1 cellular context compared by ENCODE assay signal in genomic region chr2:230416061-230416721, GRCh38.
TF ChIP-seq lines count a peak whose summit lies in the region.

TSS of gene SP100 (plus strand) at chr2:230416201. CDS start at chr2:230416297, 96 bp downstream.

TF ChIP-seq in HepG2, 621 proteins besides CTCF, POLR2A, EP300 and RAD21 (continued from another document and continues in another):
- no peak for TF ChIP-seq PRDM4 (CRISPR knock-in tag; IDR thresholded peaks at IDR 0.05; ENCODE audit: borderline replicate concordance)
- 0 out of 2 replicates have a peak, but pooled peaks have one; percentile 28 for TF ChIP-seq ZNF253 (CRISPR knock-in tag; IDR thresholded peaks at IDR 0.05; ENCODE audit: borderline replicate concordance)
- TF ChIP-seq TMF1 (CRISPR knock-in tag; IDR thresholded peaks at IDR 0.05; ENCODE audit: low read depth) = no peak
- TF ChIP-seq HNRNPL (IDR thresholded peaks at IDR 0.05; ENCODE audit: low read depth, low read length) = 0 out of 2 replicates have a peak, but pooled peaks have one; percentile 30
- TF ChIP-seq FOXO4 (CRISPR knock-in tag; conservative IDR thresholded peaks at IDR 0.05) = no peak
- 0 out of 2 replicates have a peak, but pooled peaks have one; percentile 69 for TF ChIP-seq ZNF839 (CRISPR knock-in tag; IDR thresholded peaks at IDR 0.05; ENCODE audit: borderline replicate concordance)
- no peak for TF ChIP-seq HES4 (CRISPR knock-in tag; IDR thresholded peaks at IDR 0.05; ENCODE audit: borderline replicate concordance)
- TF ChIP-seq ZNF33A (CRISPR knock-in tag; IDR thresholded peaks at IDR 0.05; ENCODE audit: borderline replicate concordance) = no peak
- peak; percentile 11; the same call in 1 of the 2 replicates for TF ChIP-seq ZNF766 (CRISPR knock-in tag; IDR thresholded peaks at IDR 0.05; ENCODE audit: borderline replicate concordance)
- no peak for TF ChIP-seq ETV6 (CRISPR knock-in tag; conservative IDR thresholded peaks at IDR 0.05)
- peak; percentile 29; the same call in 1 of the 3 replicates for TF ChIP-seq MXI1 (IDR thresholded peaks at IDR 0.05; ENCODE audit: borderline replicate concordance, low read depth, low read length)
- TF ChIP-seq THRA (CRISPR knock-in tag; IDR thresholded peaks at IDR 0.05; ENCODE audit: borderline replicate concordance) = no peak
- no peak for TF ChIP-seq ATF7 (IDR thresholded peaks at IDR 0.05)
- no peak for TF ChIP-seq ATF7 (CRISPR knock-in tag; IDR thresholded peaks at IDR 0.05)
- no peak for TF ChIP-seq ZBTB37 (CRISPR knock-in tag; IDR thresholded peaks at IDR 0.05)
- TF ChIP-seq FOXM1 (CRISPR knock-in tag; IDR thresholded peaks at IDR 0.05) = no peak
- no peak for TF ChIP-seq MZF1 (CRISPR knock-in tag; IDR thresholded peaks at IDR 0.05; ENCODE audit: borderline replicate concordance)
- peak; percentile 76 for TF ChIP-seq PHF5A (CRISPR knock-in tag; IDR thresholded peaks at IDR 0.05; ENCODE audit: low read depth, unreplicated experiment)
- TF ChIP-seq ELF1 (CRISPR knock-in tag; IDR thresholded peaks at IDR 0.05) = peak; percentile 95
- TF ChIP-seq ADNP (CRISPR knock-in tag; IDR thresholded peaks at IDR 0.05) = no peak
- peak; percentile 87 for TF ChIP-seq KMT2B (CRISPR knock-in tag; IDR thresholded peaks at IDR 0.05)
- TF ChIP-seq CENPX (CRISPR knock-in tag; IDR thresholded peaks at IDR 0.05) = no peak
- no peak for TF ChIP-seq RARG (CRISPR knock-in tag; IDR thresholded peaks at IDR 0.05; ENCODE audit: low read depth)
- no peak for TF ChIP-seq TCF7L2 (IDR thresholded peaks at IDR 0.05; ENCODE audit: low read depth, low read length)
- peak; percentile 81; the same call in 1 of the 2 replicates for TF ChIP-seq ZNF788 (CRISPR knock-in tag; IDR thresholded peaks at IDR 0.05; ENCODE audit: borderline replicate concordance)
- TF ChIP-seq ZNF572 (CRISPR knock-in tag; IDR thresholded peaks at IDR 0.05) = no peak
- TF ChIP-seq FOXA1 (IDR thresholded peaks at IDR 0.05) = no peak
- TF ChIP-seq FOXA1 (CRISPR knock-in tag; IDR thresholded peaks at IDR 0.05) = no peak
- TF ChIP-seq ZMYM4 (CRISPR knock-in tag; IDR thresholded peaks at IDR 0.05) = peak; percentile 84
- TF ChIP-seq PAX8 (CRISPR knock-in tag; IDR thresholded peaks at IDR 0.05; ENCODE audit: borderline replicate concordance) = no peak
- no peak for TF ChIP-seq MAFG (CRISPR knock-in tag; IDR thresholded peaks at IDR 0.05)
- peak; percentile 99 for TF ChIP-seq ZFY (CRISPR knock-in tag; IDR thresholded peaks at IDR 0.05)
- TF ChIP-seq SMYD3 (CRISPR knock-in tag; IDR thresholded peaks at IDR 0.05) = peak; percentile 70; the same call in 1 of the 2 replicates
- TF ChIP-seq PHF8 (CRISPR knock-in tag; IDR thresholded peaks at IDR 0.05) = peak; percentile 97
- no peak for TF ChIP-seq TERF1 (CRISPR knock-in tag; IDR thresholded peaks at IDR 0.05)
- TF ChIP-seq RFXANK (CRISPR knock-in tag; IDR thresholded peaks at IDR 0.05) = no peak
- TF ChIP-seq ZFP90 (CRISPR knock-in tag; IDR thresholded peaks at IDR 0.05; ENCODE audit: borderline replicate concordance) = 0 out of 2 replicates have a peak, but pooled peaks have one; percentile 55
- no peak for TF ChIP-seq GPBP1L1 (CRISPR knock-in tag; IDR thresholded peaks at IDR 0.05)
- no peak; the same call in 1 of the 2 replicates for TF ChIP-seq ATM (IDR thresholded peaks at IDR 0.05; ENCODE audit: borderline replicate concordance)
- peak; percentile 82; the same call in 1 of the 2 replicates for TF ChIP-seq PITX1 (CRISPR knock-in tag; IDR thresholded peaks at IDR 0.05)
- TF ChIP-seq SRSF4 (IDR thresholded peaks at IDR 0.05; ENCODE audit: low read depth, low read length, poor library complexity, severe bottlenecking) = no peak
- TF ChIP-seq ZNF644 (CRISPR knock-in tag; IDR thresholded peaks at IDR 0.05; ENCODE audit: low read depth) = 0 out of 2 replicates have a peak, but pooled peaks have one; percentile 55
- no peak for TF ChIP-seq TBP (CRISPR knock-in tag; IDR thresholded peaks at IDR 0.05)
- peak in 1 of 2 experiments; percentile 58; a peak in 2 of 4 replicates for TF ChIP-seq KLF16 (CRISPR knock-in tag; IDR thresholded peaks at IDR 0.05)
- no peak; the same call in 1 of the 2 replicates for TF ChIP-seq U2AF2 (IDR thresholded peaks at IDR 0.05; ENCODE audit: low read depth, low read length)
- 0 out of 2 replicates have a peak, but pooled peaks have one; percentile 30 for TF ChIP-seq FOSL1 (CRISPR knock-in tag; IDR thresholded peaks at IDR 0.05; ENCODE audit: borderline replicate concordance)
- peak; percentile 19 for TF ChIP-seq RXRB (CRISPR knock-in tag; IDR thresholded peaks at IDR 0.05; ENCODE audit: borderline replicate concordance)
- peak; percentile 19; the same call in 1 of the 2 replicates for TF ChIP-seq ZNF337 (CRISPR knock-in tag; IDR thresholded peaks at IDR 0.05; ENCODE audit: borderline replicate concordance, low read depth)
- no peak; the same call in 1 of the 2 replicates for TF ChIP-seq PPARG (CRISPR knock-in tag; conservative IDR thresholded peaks at IDR 0.05)
- TF ChIP-seq SNAPC5 (CRISPR knock-in tag; IDR thresholded peaks at IDR 0.05; ENCODE audit: borderline replicate concordance) = no peak
- TF ChIP-seq BCL3 (CRISPR knock-in tag; IDR thresholded peaks at IDR 0.05) = no peak
- 0 out of 2 replicates have a peak, but pooled peaks have one; percentile 34 for TF ChIP-seq ZNF256 (CRISPR knock-in tag; conservative IDR thresholded peaks at IDR 0.05)
- no peak for TF ChIP-seq HMG20A (CRISPR knock-in tag; IDR thresholded peaks at IDR 0.05; ENCODE audit: borderline replicate concordance)
- peak; percentile 33 for TF ChIP-seq JARID2 (CRISPR knock-in tag; IDR thresholded peaks at IDR 0.05; ENCODE audit: insufficient replicate concordance)
- no peak for TF ChIP-seq E2F5 (CRISPR knock-in tag; conservative IDR thresholded peaks at IDR 0.05)
- TF ChIP-seq SNRNP70 (IDR thresholded peaks at IDR 0.05; ENCODE audit: low read depth, low read length) = no peak
- 0 out of 2 replicates have a peak, but pooled peaks have one; percentile 31 for TF ChIP-seq ZSCAN9 (CRISPR knock-in tag; IDR thresholded peaks at IDR 0.05; ENCODE audit: borderline replicate concordance)
- no peak for TF ChIP-seq ZNF17 (CRISPR knock-in tag; IDR thresholded peaks at IDR 0.05)
- peak; percentile 87 for TF ChIP-seq KMT2A (CRISPR knock-in tag; IDR thresholded peaks at IDR 0.05)
- TF ChIP-seq AKAP8 (CRISPR knock-in tag; IDR thresholded peaks at IDR 0.05) = 0 out of 2 replicates have a peak, but pooled peaks have one; percentile 33
- TF ChIP-seq SP2 (CRISPR knock-in tag; IDR thresholded peaks at IDR 0.05) = no peak
- peak; percentile 64 for TF ChIP-seq ZBTB7B (CRISPR knock-in tag; IDR thresholded peaks at IDR 0.05)
- TF ChIP-seq MYC (CRISPR knock-in tag; IDR thresholded peaks at IDR 0.05; ENCODE audit: borderline replicate concordance) = peak; percentile 85; the same call in 1 of the 2 replicates
